ENCODE assay signal across 8 cellular contexts in genomic region chr11:61814958-61815789, GRCh38. TPM values are rescaled to one million over a fixed set of nuclear protein-coding genes. Genes with fewer than 3 reads are reported as not detected.
A peak's percentile ranks its signal among the peaks of the same experiment; 100 is the strongest.
DNase-seq lines count a peak whose midpoint lies in the region; ATAC-seq, FAIRE-seq and TF ChIP-seq lines count a peak whose summit lies in the region.

No MANE protein-coding gene starts in this region.

- H3K27me3 ChIP-seq in skeletal muscle tissue (ENCODE audit: control insufficient read depth in 3 of 3, insufficient read depth in 3 of 3, low read length in 3 of 3) = peaks cover 0 to 2% (median 0%) of the 10 kb centered on the region in 3 donors

- peaks cover 5 to 16% (median 7%) of the 10 kb centered on the region in 3 donors for H3K36me3 ChIP-seq in skeletal muscle tissue (ENCODE audit: control insufficient read depth in 3 of 3, insufficient read depth in 3 of 3, low read length in 3 of 3)

- peak overlapping the region; percentile 84 to 96 (median 89) for H3K4me3 ChIP-seq in skeletal muscle tissue (ENCODE audit: low read length in 3 of 3)

- peak overlapping the region; percentile 83 to 93 (median 88) for H3K9ac ChIP-seq in skeletal muscle tissue (ENCODE audit: low read depth in 1 of 3, low read length in 3 of 3)

- H3K4me1 ChIP-seq in skeletal muscle tissue (ENCODE audit: control insufficient read depth in 3 of 3, insufficient read depth in 3 of 3, low read length in 3 of 3) = peaks cover 15 to 25% (median 16%) of the 10 kb centered on the region in 3 donors

- FAIRE-seq in GM12891 (lab: Jason Lieb, UNC) = peak; percentile 86

- TF ChIP-seq POLR2A in GM12891 (IDR thresholded peaks at IDR 0.05; ENCODE audit: low read depth, low read length) = no peak

- peak overlapping the region; percentile 91 for H3K27ac ChIP-seq in skeletal muscle tissue (ENCODE audit: low read depth, low read length)

- no peaks in the 10 kb centered on the region for H3K9me3 ChIP-seq in skeletal muscle tissue (ENCODE audit: control insufficient read depth in 3 of 3, low read length in 3 of 3)

- DNase-seq in 8988T (peak; percentile 86), GM12891 (ENCODE audit: insufficient read length, low spot score) (peak; percentile 68), NCI-H146 (lab: John Stamatoyannopoulos, UW) (peak; percentile 99), T-helper 9 cell (peak; percentile 56), cerebellum (ENCODE audit: low spot score) (peak; percentile 98), iris pigment epithelial cell (ENCODE audit: low read depth) (peak; percentile 96)

- ATAC-seq in HG02870 (IDR thresholded peaks at IDR 0.05; ENCODE audit: unreplicated experiment) = peak; percentile 49

TF ChIP-seq in GM12891, 5 proteins besides CTCF, POLR2A, EP300 and RAD21:
- TF ChIP-seq PAX5 (IDR thresholded peaks at IDR 0.05; ENCODE audit: insufficient read depth, low read length, severe bottlenecking) (no peak), POLR2AphosphoS5 (IDR thresholded peaks at IDR 0.05; ENCODE audit: low read depth, low read length) (peak; percentile 21; the same call in 1 of the 2 replicates)

RNA-seq across cellular contexts. Expression of gene FADS1, which starts 1.6 kb away (rescaled TPM):
- polyA plus RNA-seq in GM12891 (2012; ENCODE audit: low read depth, missing spikeins) = 9.4 TPM
- 58.0 TPM for total RNA-seq in cerebellum
- total RNA-seq in skeletal muscle tissue = 16.2 TPM

RNA-seq across cellular contexts. Expression of gene FADS2, which starts 12.9 kb away (rescaled TPM):
- 85.3 TPM for polyA plus RNA-seq in GM12891 (2012; ENCODE audit: low read depth, missing spikeins)
- total RNA-seq in cerebellum (88.6 TPM), skeletal muscle tissue (41.2 TPM)

RNA-seq across cellular contexts. Expression of gene FEN1, which starts 22.5 kb away (rescaled TPM):
- 73.7 TPM for polyA plus RNA-seq in GM12891 (2012; ENCODE audit: low read depth, missing spikeins)
- total RNA-seq in cerebellum = 15.2 TPM
- total RNA-seq in skeletal muscle tissue = 11.0 TPM

RNA-seq across cellular contexts. Expression of gene TMEM258, which starts 22.8 kb away (rescaled TPM):
- 340 TPM for polyA plus RNA-seq in GM12891 (2012; ENCODE audit: low read depth, missing spikeins)
- total RNA-seq in cerebellum (74.4 TPM), skeletal muscle tissue (118 TPM)

Comparison
In these comparisons a context has a peak if more than half of its experiments do, and no peak if none do; other contexts are left out.
1. Peak in every context shown above with its lines: DNase-seq, ATAC-seq, H3K4me3 ChIP-seq and H3K27ac ChIP-seq.